In genomic region chr10:87861034-87861433, GRCh38 we compare ENCODE assay signal across 9 cellular contexts. TPM values are rescaled to one million over a fixed set of nuclear protein-coding genes. Genes with fewer than 3 reads are reported as not detected.
A peak's percentile ranks its signal among the peaks of the same experiment; 100 is the strongest.
DNase-seq lines count a peak whose midpoint lies in the region; FAIRE-seq and TF ChIP-seq lines count a peak whose summit lies in the region.
"Had no signal": no experiment of that assay in that cellular context is flagged by ENCODE, and none has a peak within 500 bp of the region (broad histone marks: within the 10 kb centered on the region; RNA-seq: fewer than 3 reads in every experiment).

No MANE protein-coding gene starts in this region.

- no peak for TF ChIP-seq POLR2A in Peyer's patch (IDR thresholded peaks at IDR 0.05)
- no peak for TF ChIP-seq POLR2A in GM12892 (IDR thresholded peaks at IDR 0.05; ENCODE audit: low read depth, low read length)

- H3K4me2 ChIP-seq in fibroblast of lung (ENCODE audit: extremely low read depth, insufficient read depth, low read length) (peak overlapping the region; percentile 99), smooth muscle cell (peak overlapping the region; percentile 92)

- H2AFZ ChIP-seq in fibroblast of lung (ENCODE audit: low read length) (no peak overlapping the region), smooth muscle cell (ENCODE audit: low read depth) (peak overlapping the region; percentile 89)

- peaks cover 12% of the 10 kb centered on the region; the same call in 1 of the 2 replicates for H3K4me1 ChIP-seq in HEK293 (ENCODE audit: control insufficient read depth, insufficient read depth, low read length)
- peaks cover 0 to 13% (median 1%) of the 10 kb centered on the region in 4 donors for H3K4me1 ChIP-seq in Peyer's patch
- peaks cover 3% of the 10 kb centered on the region for H3K4me1 ChIP-seq in fibroblast of lung (ENCODE audit: control insufficient read depth, extremely low read depth, insufficient read depth, low read length)
- H3K4me1 ChIP-seq in smooth muscle cell (ENCODE audit: low read depth), result no peaks in the 10 kb centered on the region

- in situ Hi-C loops in GM13977 (cut with MboI; ENCODE audit: low pct_unique_long_range_greater_than_20kb, low sequenced_read_pairs, unreplicated experiment), result loop anchor here (5.0 to 10.0 kb wide), 3 partner anchors 244 to 691 kb away; no protein-coding TSS in a partner anchor

- TF ChIP-seq CTCF in HEK293 (tag by site-specific recombination; IDR thresholded peaks at IDR 0.05) (no peak), Peyer's patch (IDR thresholded peaks at IDR 0.05) (no peak), fibroblast of lung (conservative IDR thresholded peaks at IDR 0.05 in 1 of 2, IDR thresholded peaks at IDR 0.05 in 1 of 2; ENCODE audit: low read depth in 1 of 2, low read length in 2 of 2) (no peak), smooth muscle cell (IDR thresholded peaks at IDR 0.05; ENCODE audit: borderline replicate concordance, insufficient read depth, poor library complexity, severe bottlenecking) (no peak), D721Med (IDR thresholded peaks at IDR 0.05; ENCODE audit: insufficient read depth, missing control alignments) (no peak), GM13977 (IDR thresholded peaks at IDR 0.05; ENCODE audit: extremely low read depth, insufficient read depth, missing control alignments) (no peak)

- H3K27me3 ChIP-seq in Peyer's patch, result no peaks in the 10 kb centered on the region
- no peaks in the 10 kb centered on the region for H3K27me3 ChIP-seq in fibroblast of lung (ENCODE audit: control insufficient read depth, insufficient read depth, low read length)
- no peaks in the 10 kb centered on the region for H3K27me3 ChIP-seq in smooth muscle cell (ENCODE audit: low read depth)
- H3K27me3 ChIP-seq in MG63, result no peaks in the 10 kb centered on the region

- H3K36me3 ChIP-seq in HEK293 (ENCODE audit: control insufficient read depth in 2 of 2, insufficient read depth in 1 of 2, low read length in 2 of 2), result no peaks in the 10 kb centered on the region
- H3K36me3 ChIP-seq in Peyer's patch, result no peaks in the 10 kb centered on the region
- H3K36me3 ChIP-seq in fibroblast of lung (ENCODE audit: control insufficient read depth, insufficient read depth, low read length), result no peaks in the 10 kb centered on the region
- no peaks in the 10 kb centered on the region for H3K36me3 ChIP-seq in smooth muscle cell (ENCODE audit: low read depth)
- no peaks in the 10 kb centered on the region for H3K36me3 ChIP-seq in MG63

- DNase-seq in Peyer's patch (no peak), fibroblast of lung (ENCODE audit: low read depth in 2 of 2) (no peak), smooth muscle cell (lab: John Stamatoyannopoulos, UW; ENCODE audit: unreplicated experiment) (no peak), D721Med (ENCODE audit: insufficient read length, low spot score) (no peak), GM13977 (ENCODE audit: low spot score) (no peak), GM12892 (ENCODE audit: insufficient read length) (no peak), MG63 (no peak)
- DNase-seq: NCI-H2171 had no signal

- CTCF ChIA-PET in HEK293 (lab: Yijun Ruan, JAX), result interaction anchor here (0.6 to 1.6 kb wide), 6 partner anchors 11 to 946 kb away, joined by 3 to 11 read pairs (median 4); no protein-coding TSS in a partner anchor

- 62% methylated on average over 4 of the region's 4 CpGs for WGBS in smooth muscle cell (ENCODE audit: low lambda C conversion rate)

- H3K9ac ChIP-seq in fibroblast of lung (ENCODE audit: insufficient read depth, low read length), result no peak overlapping the region
- H3K9ac ChIP-seq in smooth muscle cell (ENCODE audit: low read depth), result no peak overlapping the region

- peaks cover 3% of the 10 kb centered on the region for H4K20me1 ChIP-seq in fibroblast of lung (ENCODE audit: control insufficient read depth, extremely low read depth, insufficient read depth, low read length)
- peaks cover 19% of the 10 kb centered on the region for H4K20me1 ChIP-seq in smooth muscle cell (ENCODE audit: low read depth)

- H3K4me3 ChIP-seq in HEK293 (ENCODE audit: low read depth, low read length), result no peak overlapping the region
- H3K4me3 ChIP-seq in Peyer's patch, result peak overlapping the region in 3 of 4 donors; percentile 84 to 92 (median 87)
- H3K4me3 ChIP-seq in fibroblast of lung (replicated peaks in 1 of 4; ENCODE audit: control extremely low read depth in 1 of 4, insufficient read depth in 1 of 4, low read depth in 3 of 4, low read length in 4 of 4), result peak overlapping the region in 2 of 4 experiments; percentile 80 to 85
- peak overlapping the region; percentile 89 for H3K4me3 ChIP-seq in smooth muscle cell
- no peak overlapping the region for H3K4me3 ChIP-seq in MG63

- FAIRE-seq in D721Med (lab: Jason Lieb, UNC) (no peak), GM12892 (lab: Jason Lieb, UNC) (no peak)

- peaks cover 14% of the 10 kb centered on the region for H3F3A ChIP-seq in smooth muscle cell (ENCODE audit: low read depth)

- peak overlapping the region; percentile 99 for H3K27ac ChIP-seq in HEK293 (ENCODE audit: extremely low read depth, low read depth, low read length)
- H3K27ac ChIP-seq in Peyer's patch, result peak overlapping the region; percentile 93 to 99 (median 96)
- peak overlapping the region; percentile 88 for H3K27ac ChIP-seq in fibroblast of lung (ENCODE audit: insufficient read depth, low read length)
- H3K27ac ChIP-seq in smooth muscle cell (ENCODE audit: low read depth), result peak overlapping the region; percentile 13

- H3K79me2 ChIP-seq in fibroblast of lung (ENCODE audit: control insufficient read depth, insufficient read depth, low read length), result peaks cover 30% of the 10 kb centered on the region
- H3K79me2 ChIP-seq in smooth muscle cell (ENCODE audit: low read depth), result peaks cover 19% of the 10 kb centered on the region

- POLR2A ChIA-PET in HEK293 (lab: Yijun Ruan, JAX), result interaction anchor here (0.6 to 2.9 kb wide), 4 partner anchors 15 to 253 kb away, joined by 4 to 29 read pairs (median 5); no protein-coding TSS in a partner anchor

- no peaks in the 10 kb centered on the region for H3K9me3 ChIP-seq in HEK293 (ENCODE audit: control insufficient read depth, insufficient read depth, low read depth, low read length)
- no peaks in the 10 kb centered on the region for H3K9me3 ChIP-seq in Peyer's patch
- H3K9me3 ChIP-seq in fibroblast of lung (ENCODE audit: control insufficient read depth, insufficient read depth, low read depth, low read length), result no peaks in the 10 kb centered on the region
- no peaks in the 10 kb centered on the region for H3K9me3 ChIP-seq in smooth muscle cell (replicated peaks; ENCODE audit: low read depth)
- no peaks in the 10 kb centered on the region; the same call in 1 of the 2 replicates for H3K9me3 ChIP-seq in MG63

TF ChIP-seq in HEK293, 187 proteins besides CTCF, POLR2A, EP300 and RAD21 (continues in another document):
- peak; percentile 44; the same call in 1 of the 2 replicates for TF ChIP-seq PRDM6 (tag by site-specific recombination; IDR thresholded peaks at IDR 0.05)
- TF ChIP-seq TRIM28 (IDR thresholded peaks at IDR 0.05; ENCODE audit: borderline replicate concordance, low read length), result no peak
- TF ChIP-seq ZNF169 (tag by site-specific recombination; IDR thresholded peaks at IDR 0.05), result no peak
- no peak for TF ChIP-seq ZBTB26 (tag by site-specific recombination; optimal IDR thresholded peaks at IDR 0.05)

RNA-seq across cellular contexts. Expression of gene KLLN, which starts 2.3 kb away (rescaled TPM):
- total RNA-seq in Peyer's patch (1 to 10 TPM in 1 of 4 donors, under 1 TPM in 3; 0.35 to 1.1 (median 0.61) TPM), fibroblast of lung (0.51 and 0.66 TPM in 2 replicates), smooth muscle cell (0.09 and 0.18 TPM in 2 replicates)
- polyA plus RNA-seq in fibroblast of lung (0.49 and 0.54 TPM in 2 replicates), smooth muscle cell (0.60 TPM in 1 of 2 replicates, not detected in the other)
- polyA plus RNA-seq in fibroblast of lung (2012), result 0.51 and 0.65 TPM in 2 replicates
- 2.0 and 3.0 TPM in 2 replicates for polyA minus RNA-seq in fibroblast of lung (ENCODE audit: low replicate concordance)
- 2.0 TPM for polyA plus RNA-seq in GM12892 (2012; ENCODE audit: missing spikeins)
- not detected in 2 replicates for total RNA-seq in MG63 (2014; rRNA removed; shearing (Covaris generic); ENCODE audit: low replicate concordance)

RNA-seq across cellular contexts. Expression of gene PTEN, which starts 2.4 kb away (rescaled TPM):
- 100 to 1,000 TPM; 107 to 146 (median 125) TPM for total RNA-seq in Peyer's patch
- 200 and 222 TPM in 2 replicates for total RNA-seq in fibroblast of lung
- polyA plus RNA-seq in fibroblast of lung, result 50.9 and 60.2 TPM in 2 replicates
- 50.8 and 60.8 TPM in 2 replicates for polyA plus RNA-seq in fibroblast of lung (2012)
- 5.8 and 32.6 TPM in 2 replicates for polyA minus RNA-seq in fibroblast of lung (ENCODE audit: low replicate concordance)
- 78.3 and 87.3 TPM in 2 replicates for total RNA-seq in smooth muscle cell
- polyA plus RNA-seq in smooth muscle cell, result 30.6 and 45.1 TPM in 2 replicates
- polyA plus RNA-seq in GM12892 (2012; ENCODE audit: missing spikeins), result 101 TPM
- total RNA-seq in MG63 (2014; rRNA removed; shearing (Covaris generic); ENCODE audit: low replicate concordance), result 19.6 and 25.0 TPM in 2 replicates

RNA-seq across cellular contexts. Expression of gene ATAD1, which starts 43.0 kb away (rescaled TPM):
- 10 to 100 TPM; 27.2 to 36.3 (median 32.2) TPM for total RNA-seq in Peyer's patch
- 32.1 and 34.7 TPM in 2 replicates for total RNA-seq in fibroblast of lung
- polyA plus RNA-seq in fibroblast of lung, result 34.9 and 49.0 TPM in 2 replicates
- 19.3 and 30.4 TPM in 2 replicates for polyA plus RNA-seq in fibroblast of lung (2012)
- polyA minus RNA-seq in fibroblast of lung (ENCODE audit: low replicate concordance), result 2.4 and 5.6 TPM in 2 replicates
- 64.0 and 71.8 TPM in 2 replicates for total RNA-seq in smooth muscle cell
- polyA plus RNA-seq in smooth muscle cell, result 38.1 and 39.9 TPM in 2 replicates
- polyA plus RNA-seq in GM12892 (2012; ENCODE audit: missing spikeins), result 33.6 TPM
- total RNA-seq in MG63 (2014; rRNA removed; shearing (Covaris generic); ENCODE audit: low replicate concordance), result 26.9 and 43.8 TPM in 2 replicates

Comparison
In these comparisons a context has a peak if more than half of its experiments do, and no peak if none do; other contexts are left out.
1. H3K27ac ChIP-seq: peak in every context shown above with its lines; median percentile 99 in HEK293; 96 in Peyer's patch; 88 in fibroblast of lung; 13 in smooth muscle cell.
2. H3K4me3 ChIP-seq: peak in Peyer's patch (3 of 4) and smooth muscle cell (single experiment); none in HEK293 (single experiment) and MG63 (single experiment).